ENCODE assay signal across 2 cellular contexts in the genomic region with DNA sequence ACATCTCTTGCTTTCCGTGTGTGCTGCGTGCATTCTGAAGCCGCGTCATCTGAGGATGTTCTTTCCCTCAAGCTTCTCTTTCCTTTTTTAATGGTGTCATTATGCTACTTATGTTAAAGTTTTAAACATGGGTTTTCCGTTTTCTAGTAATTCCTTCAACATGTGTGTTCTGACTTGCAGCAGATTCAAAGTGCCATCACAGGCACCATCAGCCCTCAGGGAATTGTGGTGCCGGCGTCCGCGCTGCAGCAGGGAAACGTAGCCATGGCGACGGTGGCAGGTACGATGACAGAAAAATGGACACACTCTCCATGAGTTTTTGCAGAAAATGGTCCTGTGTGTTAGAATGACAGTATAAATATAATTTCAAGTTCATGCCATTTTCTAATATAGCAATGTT.
TF ChIP-seq lines count a peak whose summit lies in the region.

No MANE protein-coding gene starts in this region.

TF ChIP-seq in GM23338, 12 proteins besides CTCF, POLR2A, EP300 and RAD21:
- TF ChIP-seq EZH2 (IDR thresholded peaks at IDR 0.05; ENCODE audit: low read depth, unreplicated experiment) (no peak), ZNF114 (CRISPR knock-in tag; IDR thresholded peaks at IDR 0.05) (no peak), STAT1 (IDR thresholded peaks at IDR 0.05; ENCODE audit: unreplicated experiment) (no peak), JUNB (IDR thresholded peaks at IDR 0.05; ENCODE audit: unreplicated experiment) (no peak)
- TF ChIP-seq, protein P1, sequence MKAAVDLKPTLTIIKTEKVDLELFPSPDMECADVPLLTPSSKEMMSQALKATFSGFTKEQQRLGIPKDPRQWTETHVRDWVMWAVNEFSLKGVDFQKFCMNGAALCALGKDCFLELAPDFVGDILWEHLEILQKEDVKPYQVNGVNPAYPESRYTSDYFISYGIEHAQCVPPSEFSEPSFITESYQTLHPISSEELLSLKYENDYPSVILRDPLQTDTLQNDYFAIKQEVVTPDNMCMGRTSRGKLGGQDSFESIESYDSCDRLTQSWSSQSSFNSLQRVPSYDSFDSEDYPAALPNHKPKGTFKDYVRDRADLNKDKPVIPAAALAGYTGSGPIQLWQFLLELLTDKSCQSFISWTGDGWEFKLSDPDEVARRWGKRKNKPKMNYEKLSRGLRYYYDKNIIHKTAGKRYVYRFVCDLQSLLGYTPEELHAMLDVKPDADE (IDR thresholded peaks at IDR 0.05), result no peak
TF ChIP-seq in GM23338: peak in this region for 0.

TF ChIP-seq in K562, 482 proteins besides CTCF, POLR2A, EP300 and RAD21:
- TF ChIP-seq NR4A1 (CRISPR knock-in tag; IDR thresholded peaks at IDR 0.05), result no peak
- TF ChIP-seq NR4A1 (tag; IDR thresholded peaks at IDR 0.05), result no peak
- TF ChIP-seq, protein P2, sequence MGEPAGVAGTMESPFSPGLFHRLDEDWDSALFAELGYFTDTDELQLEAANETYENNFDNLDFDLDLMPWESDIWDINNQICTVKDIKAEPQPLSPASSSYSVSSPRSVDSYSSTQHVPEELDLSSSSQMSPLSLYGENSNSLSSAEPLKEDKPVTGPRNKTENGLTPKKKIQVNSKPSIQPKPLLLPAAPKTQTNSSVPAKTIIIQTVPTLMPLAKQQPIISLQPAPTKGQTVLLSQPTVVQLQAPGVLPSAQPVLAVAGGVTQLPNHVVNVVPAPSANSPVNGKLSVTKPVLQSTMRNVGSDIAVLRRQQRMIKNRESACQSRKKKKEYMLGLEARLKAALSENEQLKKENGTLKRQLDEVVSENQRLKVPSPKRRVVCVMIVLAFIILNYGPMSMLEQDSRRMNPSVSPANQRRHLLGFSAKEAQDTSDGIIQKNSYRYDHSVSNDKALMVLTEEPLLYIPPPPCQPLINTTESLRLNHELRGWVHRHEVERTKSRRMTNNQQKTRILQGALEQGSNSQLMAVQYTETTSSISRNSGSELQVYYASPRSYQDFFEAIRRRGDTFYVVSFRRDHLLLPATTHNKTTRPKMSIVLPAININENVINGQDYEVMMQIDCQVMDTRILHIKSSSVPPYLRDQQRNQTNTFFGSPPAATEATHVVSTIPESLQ (CRISPR knock-in tag; IDR thresholded peaks at IDR 0.05), result no peak
- peak; percentile 35; the same call in 1 of the 2 replicates for TF ChIP-seq RFX1 (IDR thresholded peaks at IDR 0.05)
